Comparison of ENCODE assay signal across 1 cellular context in the genomic region with DNA sequence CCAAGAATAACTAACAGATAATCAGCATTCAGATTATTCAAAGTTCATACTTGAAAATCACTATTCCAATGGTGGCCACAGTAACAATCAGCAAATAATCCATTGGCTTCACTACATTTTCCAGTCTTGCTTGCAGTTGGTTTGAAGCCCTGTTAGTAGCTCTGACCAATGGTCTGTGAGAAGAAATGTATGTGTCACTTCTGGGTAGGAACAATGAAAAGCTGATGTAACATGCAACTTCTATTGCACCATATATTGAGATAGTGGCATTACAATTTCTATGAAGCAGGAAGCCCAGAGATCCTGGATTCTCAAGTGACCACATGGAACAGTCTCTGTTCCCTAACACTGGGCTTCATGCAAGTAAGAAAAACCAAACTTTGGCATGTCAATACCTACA.
TF ChIP-seq lines count a peak whose summit lies in the region.

No MANE protein-coding gene starts in this region.

TF ChIP-seq in WTC11, 78 proteins besides CTCF, POLR2A, EP300 and RAD21:
- TF ChIP-seq, protein P1, sequence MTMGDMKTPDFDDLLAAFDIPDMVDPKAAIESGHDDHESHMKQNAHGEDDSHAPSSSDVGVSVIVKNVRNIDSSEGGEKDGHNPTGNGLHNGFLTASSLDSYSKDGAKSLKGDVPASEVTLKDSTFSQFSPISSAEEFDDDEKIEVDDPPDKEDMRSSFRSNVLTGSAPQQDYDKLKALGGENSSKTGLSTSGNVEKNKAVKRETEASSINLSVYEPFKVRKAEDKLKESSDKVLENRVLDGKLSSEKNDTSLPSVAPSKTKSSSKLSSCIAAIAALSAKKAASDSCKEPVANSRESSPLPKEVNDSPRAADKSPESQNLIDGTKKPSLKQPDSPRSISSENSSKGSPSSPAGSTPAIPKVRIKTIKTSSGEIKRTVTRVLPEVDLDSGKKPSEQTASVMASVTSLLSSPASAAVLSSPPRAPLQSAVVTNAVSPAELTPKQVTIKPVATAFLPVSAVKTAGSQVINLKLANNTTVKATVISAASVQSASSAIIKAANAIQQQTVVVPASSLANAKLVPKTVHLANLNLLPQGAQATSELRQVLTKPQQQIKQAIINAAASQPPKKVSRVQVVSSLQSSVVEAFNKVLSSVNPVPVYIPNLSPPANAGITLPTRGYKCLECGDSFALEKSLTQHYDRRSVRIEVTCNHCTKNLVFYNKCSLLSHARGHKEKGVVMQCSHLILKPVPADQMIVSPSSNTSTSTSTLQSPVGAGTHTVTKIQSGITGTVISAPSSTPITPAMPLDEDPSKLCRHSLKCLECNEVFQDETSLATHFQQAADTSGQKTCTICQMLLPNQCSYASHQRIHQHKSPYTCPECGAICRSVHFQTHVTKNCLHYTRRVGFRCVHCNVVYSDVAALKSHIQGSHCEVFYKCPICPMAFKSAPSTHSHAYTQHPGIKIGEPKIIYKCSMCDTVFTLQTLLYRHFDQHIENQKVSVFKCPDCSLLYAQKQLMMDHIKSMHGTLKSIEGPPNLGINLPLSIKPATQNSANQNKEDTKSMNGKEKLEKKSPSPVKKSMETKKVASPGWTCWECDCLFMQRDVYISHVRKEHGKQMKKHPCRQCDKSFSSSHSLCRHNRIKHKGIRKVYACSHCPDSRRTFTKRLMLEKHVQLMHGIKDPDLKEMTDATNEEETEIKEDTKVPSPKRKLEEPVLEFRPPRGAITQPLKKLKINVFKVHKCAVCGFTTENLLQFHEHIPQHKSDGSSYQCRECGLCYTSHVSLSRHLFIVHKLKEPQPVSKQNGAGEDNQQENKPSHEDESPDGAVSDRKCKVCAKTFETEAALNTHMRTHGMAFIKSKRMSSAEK (CRISPR knock-in tag; IDR thresholded peaks at IDR 0.05; ENCODE audit: borderline replicate concordance) = no peak
- TF ChIP-seq GABPB1 (CRISPR knock-in tag; IDR thresholded peaks at IDR 0.05) = peak; percentile 64; the same call in 1 of the 2 replicates
TF ChIP-seq in WTC11: peak in this region for 1.
